In the genomic region with DNA sequence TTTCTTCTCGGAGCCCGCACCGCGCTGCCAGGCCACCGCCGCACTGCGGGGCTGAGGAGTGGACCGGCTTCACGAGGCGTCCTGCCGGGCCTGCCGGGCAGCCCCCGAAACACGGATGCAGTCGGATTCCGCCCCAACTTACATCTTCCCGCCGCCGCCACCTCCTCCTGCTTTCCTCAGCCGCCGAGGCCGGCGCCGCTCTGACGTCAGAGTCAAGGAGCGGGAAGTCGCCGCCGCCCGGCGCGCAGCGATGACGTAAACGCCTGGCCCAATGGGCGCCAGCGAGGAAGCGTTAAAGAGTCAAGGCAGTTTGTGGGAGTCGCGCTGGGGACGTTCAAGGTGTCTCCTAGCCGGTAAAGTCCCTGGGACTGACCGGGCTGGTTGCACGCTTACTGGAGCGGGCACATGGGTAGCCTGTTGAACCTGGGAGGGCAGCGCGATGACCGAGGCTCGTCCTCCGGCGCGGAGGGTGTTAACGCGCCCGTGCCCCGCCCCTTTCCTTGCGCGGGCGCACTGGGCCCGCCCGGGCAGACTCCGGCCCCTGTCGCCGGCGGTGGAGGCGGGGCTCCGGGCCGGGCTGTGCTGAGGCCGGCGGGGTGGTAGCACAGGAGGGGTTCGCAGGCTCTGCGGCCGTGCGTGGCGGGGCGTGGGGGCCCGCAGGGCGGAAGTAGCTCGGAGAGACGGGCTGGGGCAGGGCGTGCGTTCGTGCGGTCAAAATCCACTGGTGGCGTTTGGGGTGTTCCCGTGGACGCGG, we compare ENCODE assay signal across 8 cellular contexts. TPM values are rescaled to one million over a fixed set of nuclear protein-coding genes. Genes with fewer than 3 reads are reported as not detected.
DNase-seq lines count a peak whose midpoint lies in the region; ATAC-seq and TF ChIP-seq lines count a peak whose summit lies in the region.

A gene with protein sequence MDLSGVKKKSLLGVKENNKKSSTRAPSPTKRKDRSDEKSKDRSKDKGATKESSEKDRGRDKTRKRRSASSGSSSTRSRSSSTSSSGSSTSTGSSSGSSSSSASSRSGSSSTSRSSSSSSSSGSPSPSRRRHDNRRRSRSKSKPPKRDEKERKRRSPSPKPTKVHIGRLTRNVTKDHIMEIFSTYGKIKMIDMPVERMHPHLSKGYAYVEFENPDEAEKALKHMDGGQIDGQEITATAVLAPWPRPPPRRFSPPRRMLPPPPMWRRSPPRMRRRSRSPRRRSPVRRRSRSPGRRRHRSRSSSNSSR (minus strand): TSS at position 214 of the 754 bp plus-strand sequence. CDS start 3,483 bp downstream, outside the sequence.

- DNase-seq in NCI-H1048 (lab: John Stamatoyannopoulos, UW) (peak; percentile 50), glomerular visceral epithelial cell (ENCODE audit: extremely low spot score) (peak; percentile 93), omental fat pad (ENCODE audit: low spot score) (peak; percentile 88)

- H3K36me3 Mint-ChIP-seq in activated naive CD4-positive, alpha-beta T cell treated with anti-CD3 and anti-CD28 coated beads, Interleukin-2, amount 50 U/mL, for 24 hours = peaks cover 4% of the 10 kb centered on the region

- H3K4me3 Mint-ChIP-seq in activated naive CD4-positive, alpha-beta T cell treated with anti-CD3 and anti-CD28 coated beads, Interleukin-2, amount 50 U/mL, for 24 hours = peak within 1 kb of the TSS; percentile 94

- H3K27ac Mint-ChIP-seq in activated naive CD4-positive, alpha-beta T cell treated with anti-CD3 and anti-CD28 coated beads, Interleukin-2, amount 50 U/mL, for 24 hours = peak within 1 kb of the TSS; percentile 100

- no peak for TF ChIP-seq CTCF in omental fat pad (IDR thresholded peaks at IDR 0.05)

- no peaks in the 10 kb centered on the region for H3K27me3 Mint-ChIP-seq in activated naive CD4-positive, alpha-beta T cell treated with anti-CD3 and anti-CD28 coated beads, Interleukin-2, amount 50 U/mL, for 24 hours

- ATAC-seq in HG02571 (IDR thresholded peaks at IDR 0.05; ENCODE audit: unreplicated experiment) (peak; percentile 75), SK-N-SH treated with all-trans-retinoic acid at 6 μM for 48 hours (peak; percentile 94), omental fat pad (ENCODE audit: low FRiP score) (peak; percentile 96)

- peak within 1 kb of the TSS; percentile 82 for H3K27ac ChIP-seq in temporal lobe (ENCODE audit: low read depth, low read length)

- H3K4me3 ChIP-seq in GM08714 (ENCODE audit: low read length) = peak within 1 kb of the TSS; percentile 75

- H3K9me3 Mint-ChIP-seq in activated naive CD4-positive, alpha-beta T cell treated with anti-CD3 and anti-CD28 coated beads, Interleukin-2, amount 50 U/mL, for 24 hours = no peaks in the 10 kb centered on the region

- peaks cover 28% of the 10 kb centered on the region for H3K4me1 Mint-ChIP-seq in activated naive CD4-positive, alpha-beta T cell treated with anti-CD3 and anti-CD28 coated beads, Interleukin-2, amount 50 U/mL, for 24 hours

TF ChIP-seq in SK-N-SH treated with all-trans-retinoic acid at 6 μM for 48 hours, 23 proteins besides CTCF, POLR2A, EP300 and RAD21:
- TF ChIP-seq ZFP30 (CRISPR knock-in tag; IDR thresholded peaks at IDR 0.05) = no peak
- TF ChIP-seq, protein P1, sequence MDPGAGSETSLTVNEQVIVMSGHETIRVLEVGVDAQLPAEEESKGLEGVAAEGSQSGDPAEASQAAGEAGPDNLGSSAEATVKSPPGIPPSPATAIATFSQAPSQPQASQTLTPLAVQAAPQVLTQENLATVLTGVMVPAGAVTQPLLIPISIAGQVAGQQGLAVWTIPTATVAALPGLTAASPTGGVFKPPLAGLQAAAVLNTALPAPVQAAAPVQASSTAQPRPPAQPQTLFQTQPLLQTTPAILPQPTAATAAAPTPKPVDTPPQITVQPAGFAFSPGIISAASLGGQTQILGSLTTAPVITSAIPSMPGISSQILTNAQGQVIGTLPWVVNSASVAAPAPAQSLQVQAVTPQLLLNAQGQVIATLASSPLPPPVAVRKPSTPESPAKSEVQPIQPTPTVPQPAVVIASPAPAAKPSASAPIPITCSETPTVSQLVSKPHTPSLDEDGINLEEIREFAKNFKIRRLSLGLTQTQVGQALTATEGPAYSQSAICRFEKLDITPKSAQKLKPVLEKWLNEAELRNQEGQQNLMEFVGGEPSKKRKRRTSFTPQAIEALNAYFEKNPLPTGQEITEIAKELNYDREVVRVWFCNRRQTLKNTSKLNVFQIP (CRISPR knock-in tag; IDR thresholded peaks at IDR 0.05; ENCODE audit: borderline replicate concordance, low read depth) = peak; percentile 74; the same call in 1 of the 2 replicates
- TF ChIP-seq, protein P2, sequence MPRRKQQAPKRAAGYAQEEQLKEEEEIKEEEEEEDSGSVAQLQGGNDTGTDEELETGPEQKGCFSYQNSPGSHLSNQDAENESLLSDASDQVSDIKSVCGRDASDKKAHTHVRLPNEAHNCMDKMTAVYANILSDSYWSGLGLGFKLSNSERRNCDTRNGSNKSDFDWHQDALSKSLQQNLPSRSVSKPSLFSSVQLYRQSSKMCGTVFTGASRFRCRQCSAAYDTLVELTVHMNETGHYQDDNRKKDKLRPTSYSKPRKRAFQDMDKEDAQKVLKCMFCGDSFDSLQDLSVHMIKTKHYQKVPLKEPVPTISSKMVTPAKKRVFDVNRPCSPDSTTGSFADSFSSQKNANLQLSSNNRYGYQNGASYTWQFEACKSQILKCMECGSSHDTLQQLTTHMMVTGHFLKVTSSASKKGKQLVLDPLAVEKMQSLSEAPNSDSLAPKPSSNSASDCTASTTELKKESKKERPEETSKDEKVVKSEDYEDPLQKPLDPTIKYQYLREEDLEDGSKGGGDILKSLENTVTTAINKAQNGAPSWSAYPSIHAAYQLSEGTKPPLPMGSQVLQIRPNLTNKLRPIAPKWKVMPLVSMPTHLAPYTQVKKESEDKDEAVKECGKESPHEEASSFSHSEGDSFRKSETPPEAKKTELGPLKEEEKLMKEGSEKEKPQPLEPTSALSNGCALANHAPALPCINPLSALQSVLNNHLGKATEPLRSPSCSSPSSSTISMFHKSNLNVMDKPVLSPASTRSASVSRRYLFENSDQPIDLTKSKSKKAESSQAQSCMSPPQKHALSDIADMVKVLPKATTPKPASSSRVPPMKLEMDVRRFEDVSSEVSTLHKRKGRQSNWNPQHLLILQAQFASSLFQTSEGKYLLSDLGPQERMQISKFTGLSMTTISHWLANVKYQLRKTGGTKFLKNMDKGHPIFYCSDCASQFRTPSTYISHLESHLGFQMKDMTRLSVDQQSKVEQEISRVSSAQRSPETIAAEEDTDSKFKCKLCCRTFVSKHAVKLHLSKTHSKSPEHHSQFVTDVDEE (CRISPR knock-in tag; IDR thresholded peaks at IDR 0.05) = no peak
- no peak for TF ChIP-seq ZNF8 (CRISPR knock-in tag; IDR thresholded peaks at IDR 0.05)
- no peak for TF ChIP-seq CSDC2 (CRISPR knock-in tag; IDR thresholded peaks at IDR 0.05)
- TF ChIP-seq, protein P3, sequence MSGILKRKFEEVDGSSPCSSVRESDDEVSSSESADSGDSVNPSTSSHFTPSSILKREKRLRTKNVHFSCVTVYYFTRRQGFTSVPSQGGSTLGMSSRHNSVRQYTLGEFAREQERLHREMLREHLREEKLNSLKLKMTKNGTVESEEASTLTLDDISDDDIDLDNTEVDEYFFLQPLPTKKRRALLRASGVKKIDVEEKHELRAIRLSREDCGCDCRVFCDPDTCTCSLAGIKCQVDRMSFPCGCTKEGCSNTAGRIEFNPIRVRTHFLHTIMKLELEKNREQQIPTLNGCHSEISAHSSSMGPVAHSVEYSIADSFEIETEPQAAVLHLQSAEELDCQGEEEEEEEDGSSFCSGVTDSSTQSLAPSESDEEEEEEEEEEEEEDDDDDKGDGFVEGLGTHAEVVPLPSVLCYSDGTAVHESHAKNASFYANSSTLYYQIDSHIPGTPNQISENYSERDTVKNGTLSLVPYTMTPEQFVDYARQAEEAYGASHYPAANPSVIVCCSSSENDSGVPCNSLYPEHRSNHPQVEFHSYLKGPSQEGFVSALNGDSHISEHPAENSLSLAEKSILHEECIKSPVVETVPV (CRISPR knock-in tag; IDR thresholded peaks at IDR 0.05) = no peak
- no peak for TF ChIP-seq ZNF565 (CRISPR knock-in tag; conservative IDR thresholded peaks at IDR 0.05; ENCODE audit: low read depth)
- TF ChIP-seq TCF4 (CRISPR knock-in tag; IDR thresholded peaks at IDR 0.05; ENCODE audit: borderline replicate concordance) = no peak
- 0 out of 2 replicates have a peak, but pooled peaks have one; percentile 76 for TF ChIP-seq GLIS3 (CRISPR knock-in tag; IDR thresholded peaks at IDR 0.05)
- no peak for TF ChIP-seq ZNF70 (CRISPR knock-in tag; IDR thresholded peaks at IDR 0.05)
- TF ChIP-seq ZFP3 (CRISPR knock-in tag; IDR thresholded peaks at IDR 0.05) = no peak
- no peak for TF ChIP-seq RARB (CRISPR knock-in tag; IDR thresholded peaks at IDR 0.05)

RNA-seq across cellular contexts. Expression of the gene that starts here (rescaled TPM):
- total RNA-seq in omental fat pad (100 to 1,000 TPM in 1 of 4 donors, 10 to 100 TPM in 3; 84.9 to 171 (median 92.2) TPM), temporal lobe (73.0 TPM)

Comparison
In these comparisons a context has a peak if more than half of its experiments do, and no peak if none do; other contexts are left out.
1. Peak in every context shown above with its lines: DNase-seq, ATAC-seq, H3K4me3 ChIP-seq and H3K27ac ChIP-seq.